Comparison of ENCODE assay signal across 12 cellular contexts in the genomic region with DNA sequence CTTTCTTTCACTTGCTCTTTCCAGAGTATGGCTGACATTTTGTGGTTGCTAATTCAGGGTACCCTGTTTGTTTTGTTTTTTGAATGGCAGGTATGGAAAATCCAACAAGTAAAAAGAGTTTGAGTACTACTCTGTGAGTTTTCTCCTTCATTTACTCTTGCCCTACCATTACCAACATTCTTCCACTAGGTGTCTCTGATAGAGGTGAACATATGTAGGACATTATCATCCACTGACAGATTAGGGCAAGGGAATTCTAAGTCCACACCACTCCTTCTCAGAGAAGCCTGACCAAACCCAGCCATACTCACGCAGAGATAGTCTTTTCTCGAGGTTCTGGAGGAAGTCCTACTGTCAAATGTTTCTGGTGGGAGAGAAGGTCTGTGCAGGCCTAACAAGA. TPM values are rescaled to one million over a fixed set of nuclear protein-coding genes. Genes with fewer than 3 reads are reported as not detected.
DNase-seq lines count a peak whose midpoint lies in the region; ATAC-seq, FAIRE-seq and TF ChIP-seq lines count a peak whose summit lies in the region.
"Had no signal": no experiment of that assay in that cellular context is flagged by ENCODE, and none has a peak within 500 bp of the region (broad histone marks: within the 10 kb centered on the region; RNA-seq: fewer than 3 reads in every experiment).

No MANE protein-coding gene starts in this region.

- peak in 3 of 4 donors; percentile 55 to 68 (median 60) for ATAC-seq in pancreas
- no peak for ATAC-seq in lower lobe of right lung
- ATAC-seq: heart left ventricle; natural killer cell treated with Interleukin-12 subunit alpha and Interleukin-12 subunit beta and Interleukin-15 and Interleukin-18, amount 100 ng/mL, for 72 hours had no signal

- DNase-seq in GM20000 (ENCODE audit: low spot score) (peak; percentile 1), NCI-H82 (lab: John Stamatoyannopoulos, UW) (peak; percentile 31), choroid plexus epithelial cell (ENCODE audit: low read depth) (peak; percentile 58), pancreas (no peak), lower lobe of right lung (no peak), NCI-H187 (lab: John Stamatoyannopoulos, UW) (no peak), COLO668 (lab: John Stamatoyannopoulos, UW; ENCODE audit: unreplicated experiment) (no peak), NK-92 (lab: John Stamatoyannopoulos, UW; ENCODE audit: unreplicated experiment) (no peak)
- DNase-seq: heart left ventricle, NCI-H187 treated with DMSO at 0.1 percent for 48 hours, SJCRH30 had no signal

- FAIRE-seq in pancreas (lab: Jason Lieb, UNC), result no peak

- intact Hi-C loops in pancreas (cut with DNase I), result no loop called here
- intact Hi-C loops in lower lobe of right lung (cut with DNase I), result no loop called here

- 64 to 67% methylated on average over 2 of the region's 2 CpGs for WGBS in pancreas, 2 donors

- H3K27me3 ChIP-seq in pancreas, result no peaks in the 10 kb centered on the region
- H3K27me3 ChIP-seq in lower lobe of right lung (ENCODE audit: low read depth), result no peaks in the 10 kb centered on the region
- H3K27me3 ChIP-seq: SJCRH30 had no signal

- no peak for TF ChIP-seq CTCF in GM20000 (IDR thresholded peaks at IDR 0.05; ENCODE audit: extremely low read depth, missing control alignments)
- peak; percentile 46 for TF ChIP-seq CTCF in choroid plexus epithelial cell (conservative IDR thresholded peaks at IDR 0.05; ENCODE audit: low read depth, low read length)
- no peak for TF ChIP-seq CTCF in pancreas (IDR thresholded peaks at IDR 0.05)
- no peak for TF ChIP-seq CTCF in lower lobe of right lung (IDR thresholded peaks at IDR 0.05)

- no peak overlapping the region for H3K4me3 ChIP-seq in choroid plexus epithelial cell (ENCODE audit: low read depth, low read length)
- no peak overlapping the region for H3K4me3 ChIP-seq in pancreas
- H3K4me3 ChIP-seq in lower lobe of right lung, result no peak overlapping the region
- H3K4me3 ChIP-seq: heart left ventricle, SJCRH30 had no signal

- H3K9me3 ChIP-seq in pancreas, result no peaks in the 10 kb centered on the region
- no peaks in the 10 kb centered on the region for H3K9me3 ChIP-seq in lower lobe of right lung
- H3K9me3 ChIP-seq: heart left ventricle, SJCRH30 had no signal

- H3K36me3 ChIP-seq in pancreas, result no peaks in the 10 kb centered on the region
- H3K36me3 ChIP-seq in lower lobe of right lung, result no peaks in the 10 kb centered on the region
- H3K36me3 ChIP-seq: SJCRH30 had no signal

- H3K27ac ChIP-seq in pancreas (no peak overlapping the region), lower lobe of right lung (no peak overlapping the region)
- H3K27ac ChIP-seq: heart left ventricle, SJCRH30 had no signal

- H3K4me1 ChIP-seq in pancreas, result no peaks in the 10 kb centered on the region
- no peaks in the 10 kb centered on the region for H3K4me1 ChIP-seq in lower lobe of right lung
- H3K4me1 ChIP-seq: heart left ventricle, SJCRH30 had no signal

RNA-seq across cellular contexts. Expression of a gene that starts 36.7 kb away (rescaled TPM):
- total RNA-seq in pancreas, result 10 to 100 TPM in 5 of 6 donors, 1 to 10 TPM in 1; 8.5 to 17.2 (median 13.9) TPM
- polyA plus RNA-seq in pancreas, result 10 to 100 TPM; 15.2 to 21.6 TPM
- total RNA-seq in lower lobe of right lung, result 26.9 TPM

Comparison
In these comparisons a context has a peak if more than half of its experiments do, and no peak if none do; other contexts are left out.
1. DNase-seq: peak in GM20000 (single experiment), NCI-H82 (single experiment) and choroid plexus epithelial cell (single experiment); none in pancreas (0 of 6), lower lobe of right lung (single experiment), NCI-H187 (0 of 2), COLO668 (single experiment) and NK-92 (single experiment).
2. ATAC-seq: peak in pancreas (3 of 4); none in lower lobe of right lung (0 of 2).